Comparison of ENCODE assay signal across 1 cellular context in genomic region chr4:8262637-8263322, GRCh38.
A peak's percentile ranks its signal among the peaks of the same experiment; 100 is the strongest.
TF ChIP-seq lines count a peak whose summit lies in the region.

No MANE protein-coding gene starts in this region.

TF ChIP-seq in HepG2, 621 proteins besides CTCF, POLR2A, EP300 and RAD21 (continues in another document):
- TF ChIP-seq ZNF691 (CRISPR knock-in tag; IDR thresholded peaks at IDR 0.05; ENCODE audit: borderline replicate concordance, low read depth) (no peak), MBD4 (IDR thresholded peaks at IDR 0.05; ENCODE audit: borderline replicate concordance, low read length) (no peak), HMGA1 (CRISPR knock-in tag; conservative IDR thresholded peaks at IDR 0.05) (no peak), ZBTB46 (CRISPR knock-in tag; IDR thresholded peaks at IDR 0.05; ENCODE audit: borderline replicate concordance) (no peak), TSC22D2 (CRISPR knock-in tag; IDR thresholded peaks at IDR 0.05; ENCODE audit: borderline replicate concordance) (no peak), ATAD3A (CRISPR knock-in tag; IDR thresholded peaks at IDR 0.05) (no peak), GATAD2A (CRISPR knock-in tag; IDR thresholded peaks at IDR 0.05) (no peak), UBTF (CRISPR knock-in tag; IDR thresholded peaks at IDR 0.05) (peak; percentile 37; the same call in 1 of the 2 replicates), ZMYM2 (CRISPR knock-in tag; IDR thresholded peaks at IDR 0.05) (no peak), ZNF609 (CRISPR knock-in tag; IDR thresholded peaks at IDR 0.05; ENCODE audit: borderline replicate concordance) (no peak), ZNF331 (CRISPR knock-in tag; IDR thresholded peaks at IDR 0.05) (no peak), ATF1 (CRISPR knock-in tag; IDR thresholded peaks at IDR 0.05) (no peak), ZFP91 (CRISPR knock-in tag; IDR thresholded peaks at IDR 0.05; ENCODE audit: borderline replicate concordance) (peak; percentile 52; the same call in 1 of the 2 replicates), PLSCR1 (CRISPR knock-in tag; IDR thresholded peaks at IDR 0.05; ENCODE audit: borderline replicate concordance) (no peak), NRL (CRISPR knock-in tag; IDR thresholded peaks at IDR 0.05; ENCODE audit: borderline replicate concordance) (no peak), TEF (CRISPR knock-in tag; IDR thresholded peaks at IDR 0.05) (no peak), IKZF4 (CRISPR knock-in tag; IDR thresholded peaks at IDR 0.05; ENCODE audit: borderline replicate concordance, low read depth, not compliant biosample characterization) (no peak), TGIF2 (CRISPR knock-in tag; IDR thresholded peaks at IDR 0.05) (no peak), TCF7L2 (IDR thresholded peaks at IDR 0.05; ENCODE audit: low read depth, low read length) (no peak), PHF8 (CRISPR knock-in tag; IDR thresholded peaks at IDR 0.05) (no peak; the same call in 1 of the 2 replicates), SNAI1 (CRISPR knock-in tag; IDR thresholded peaks at IDR 0.05; ENCODE audit: borderline replicate concordance) (no peak), BCL3 (CRISPR knock-in tag; IDR thresholded peaks at IDR 0.05) (no peak), ELF4 (CRISPR knock-in tag; IDR thresholded peaks at IDR 0.05; ENCODE audit: borderline replicate concordance) (no peak), HNRNPLL (IDR thresholded peaks at IDR 0.05; ENCODE audit: low read depth, low read length, poor library complexity, severe bottlenecking) (no peak), MTERF4 (CRISPR knock-in tag; IDR thresholded peaks at IDR 0.05) (no peak), ZFX (CRISPR knock-in tag; IDR thresholded peaks at IDR 0.05; ENCODE audit: low read depth) (no peak), POLR2AphosphoS5 (IDR thresholded peaks at IDR 0.05; ENCODE audit: low read depth, low read length) (no peak), ZNF660 (CRISPR knock-in tag; IDR thresholded peaks at IDR 0.05; ENCODE audit: borderline replicate concordance, low read depth) (no peak), KMT2A (CRISPR knock-in tag; IDR thresholded peaks at IDR 0.05) (no peak), ZNF276 (CRISPR knock-in tag; IDR thresholded peaks at IDR 0.05; ENCODE audit: low read depth) (no peak), ZNF770 (CRISPR knock-in tag; IDR thresholded peaks at IDR 0.05) (peak; percentile 70), RNF2 (conservative IDR thresholded peaks at IDR 0.05; ENCODE audit: low read depth) (no peak), MBNL3 (CRISPR knock-in tag; conservative IDR thresholded peaks at IDR 0.05) (no peak), ZNF704 (CRISPR knock-in tag; IDR thresholded peaks at IDR 0.05; ENCODE audit: borderline replicate concordance) (no peak)
